6 cellular contexts compared by ENCODE assay signal in the genomic region with DNA sequence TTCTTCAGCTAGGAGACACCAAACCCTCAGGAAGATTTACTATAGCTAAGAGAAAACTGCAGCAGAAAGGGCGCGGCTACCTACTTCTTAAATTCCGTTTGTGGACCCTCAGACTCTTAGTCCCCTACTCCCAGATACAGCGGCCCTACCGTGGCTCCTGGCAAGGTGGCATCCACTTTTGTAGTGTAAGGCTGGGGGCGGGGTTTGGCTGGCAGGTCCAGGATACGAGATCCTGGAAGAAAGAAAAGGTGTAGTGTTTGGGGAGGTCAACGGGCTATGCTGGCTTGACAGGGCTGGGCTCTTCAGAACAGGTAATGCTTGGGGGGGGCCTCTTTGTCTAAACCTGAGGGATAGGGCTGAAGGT. TPM values are rescaled to one million over a fixed set of nuclear protein-coding genes. Genes with fewer than 3 reads are reported as not detected.
DNase-seq lines count a peak whose midpoint lies in the region; ATAC-seq and TF ChIP-seq lines count a peak whose summit lies in the region.

No MANE protein-coding gene starts in this region.

- H3K27me3 ChIP-seq in AG04450 (ENCODE audit: control insufficient read depth, insufficient read depth, low read length), result no peaks in the 10 kb centered on the region
- H3K27me3 ChIP-seq in thoracic aorta (replicated peaks; ENCODE audit: insufficient read depth), result no peaks in the 10 kb centered on the region

- TF ChIP-seq CTCF in AG04450 (IDR thresholded peaks at IDR 0.05; ENCODE audit: low read depth, low read length) (no peak), fibroblast of the aortic adventitia (IDR thresholded peaks at IDR 0.05; ENCODE audit: insufficient read depth, low read length) (no peak), thoracic aorta (IDR thresholded peaks at IDR 0.05) (no peak)

- DNase-seq in AG04450 (ENCODE audit: low read depth, low spot score) (no peak), NCI-H2196 treated with DMSO at 0.1 percent for 48 hours (lab: John Stamatoyannopoulos, UW; ENCODE audit: unreplicated experiment) (peak; percentile 43), fibroblast of the aortic adventitia (ENCODE audit: low read depth) (no peak), thoracic aorta (ENCODE audit: low spot score) (no peak), NCI-H82 (lab: John Stamatoyannopoulos, UW) (no peak)

- H3K4me3 ChIP-seq in AG04450 (ENCODE audit: low read depth, low read length), result peak overlapping the region; percentile 75
- H3K4me3 ChIP-seq in fibroblast of the aortic adventitia (ENCODE audit: low read depth, low read length), result peak overlapping the region; percentile 77
- peak overlapping the region; percentile 85 for H3K4me3 ChIP-seq in thoracic aorta

- H3K27ac ChIP-seq in AG04450 (ENCODE audit: low read depth, low read length), result peak overlapping the region; percentile 31
- peak overlapping the region; percentile 84 to 92 for H3K27ac ChIP-seq in thoracic aorta

- ATAC-seq in thoracic aorta (ENCODE audit: insufficient number of reproducible peaks, low FRiP score, low read depth) (no peak), GM21423 (IDR thresholded peaks at IDR 0.05; ENCODE audit: unreplicated experiment) (no peak)

- POLR2A ChIA-PET in AG04450 (lab: Yijun Ruan, JAX), result interaction anchor here (0.7 to 3.9 kb wide), 8 partner anchors 10 to 1216 kb away, joined by 3 to 39 read pairs (median 12); a partner anchor contains a TSS

- peaks cover under 1% of the 10 kb centered on the region for H3K36me3 ChIP-seq in thoracic aorta

- CTCF ChIA-PET in AG04450 (lab: Charles Lee), result interaction anchor here (1.2 to 4.8 kb wide), 5 partner anchors 10 to 146 kb away, joined by 3 to 31 read pairs (median 6); a partner anchor contains a TSS

- peaks cover 22 to 32% of the 10 kb centered on the region in 2 donors for H3K4me1 ChIP-seq in thoracic aorta (ENCODE audit: control insufficient read depth in 1 of 2, low read depth in 2 of 2)

- H3K9me3 ChIP-seq in AG04450 (ENCODE audit: control insufficient read depth, insufficient read depth, low read length) (no peaks in the 10 kb centered on the region), thoracic aorta (no peaks in the 10 kb centered on the region)

RNA-seq across cellular contexts. Expression of a gene that starts 0.3 kb away (rescaled TPM):
- 7.7 and 10.0 TPM in 2 replicates for polyA plus RNA-seq in AG04450 (2011; rRNA removed)
- polyA minus RNA-seq in AG04450 (2011; rRNA and poly(A)+ RNA removed), result 5.3 and 6.6 TPM in 2 replicates
- total RNA-seq in fibroblast of the aortic adventitia (ENCODE audit: low replicate concordance) (3.3 and 5.9 TPM in 2 replicates), thoracic aorta (10 to 100 TPM in 1 of 2 donors, 1 to 10 TPM in 1; 3.2 to 11.1 TPM)

RNA-seq across cellular contexts. Expression of a gene that starts 4.6 kb away (rescaled TPM):
- polyA plus RNA-seq in AG04450 (2011; rRNA removed), result 84.0 and 98.6 TPM in 2 replicates
- 56.2 and 69.9 TPM in 2 replicates for polyA minus RNA-seq in AG04450 (2011; rRNA and poly(A)+ RNA removed)
- total RNA-seq in fibroblast of the aortic adventitia (ENCODE audit: low replicate concordance), result 74.1 and 85.9 TPM in 2 replicates
- total RNA-seq in thoracic aorta, result 100 to 1,000 TPM; 102 to 136 TPM

RNA-seq across cellular contexts. Expression of a gene that starts 9.5 kb away (rescaled TPM):
- polyA plus RNA-seq in AG04450 (2011; rRNA removed), result 159 and 160 TPM in 2 replicates
- polyA minus RNA-seq in AG04450 (2011; rRNA and poly(A)+ RNA removed), result 37.4 and 41.4 TPM in 2 replicates
- 73.9 and 132 TPM in 2 replicates for total RNA-seq in fibroblast of the aortic adventitia (ENCODE audit: low replicate concordance)
- 100 to 1,000 TPM; 184 to 266 TPM for total RNA-seq in thoracic aorta

RNA-seq across cellular contexts. Expression of a gene that starts 9.6 kb away (rescaled TPM):
- polyA plus RNA-seq in AG04450 (2011; rRNA removed), result 12.7 and 13.8 TPM in 2 replicates
- polyA minus RNA-seq in AG04450 (2011; rRNA and poly(A)+ RNA removed), result 31.8 and 33.8 TPM in 2 replicates
- total RNA-seq in fibroblast of the aortic adventitia (ENCODE audit: low replicate concordance) (6.6 and 8.6 TPM in 2 replicates), thoracic aorta (10 to 100 TPM; 22.6 to 92.7 TPM)

RNA-seq across cellular contexts. Expression of a gene that starts 18.2 kb away (rescaled TPM):
- polyA plus RNA-seq in AG04450 (2011; rRNA removed), result 250 and 259 TPM in 2 replicates
- polyA minus RNA-seq in AG04450 (2011; rRNA and poly(A)+ RNA removed), result 89.1 and 96.0 TPM in 2 replicates
- total RNA-seq in fibroblast of the aortic adventitia (ENCODE audit: low replicate concordance) (103 and 308 TPM in 2 replicates), thoracic aorta (10 to 100 TPM; 36.0 to 48.3 TPM)
